ENCODE assay signal across 8 cellular contexts in the genomic region with DNA sequence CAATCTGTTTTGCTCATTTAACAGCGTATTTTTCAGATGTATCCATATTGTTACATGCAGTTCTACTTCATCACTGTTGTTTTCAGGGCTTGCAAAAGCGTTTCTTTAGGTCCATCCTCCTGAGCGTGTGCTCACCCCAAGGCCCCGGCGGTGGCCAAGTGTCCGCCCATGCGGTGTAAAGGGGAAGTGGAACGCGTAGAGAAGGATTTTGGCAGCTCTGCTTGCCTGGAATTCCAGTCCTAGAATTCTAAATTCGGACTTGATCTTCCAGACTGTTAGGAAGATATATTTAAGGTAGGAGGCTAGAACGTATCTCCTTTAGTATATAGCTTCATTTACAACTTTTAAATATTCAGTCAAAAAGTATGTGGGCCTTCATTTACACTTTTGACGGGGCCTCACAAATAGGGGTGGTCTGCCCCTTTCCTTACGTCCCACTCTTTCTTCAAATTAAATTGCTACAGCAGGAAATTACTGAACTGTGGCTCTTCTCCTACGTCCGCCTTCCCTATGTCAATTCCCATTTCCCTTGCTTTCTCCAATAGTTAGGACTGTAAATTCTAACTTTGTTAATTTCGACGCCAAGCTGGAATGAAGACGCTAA. TPM values are rescaled to one million over a fixed set of nuclear protein-coding genes. Genes with fewer than 3 reads are reported as not detected.
DNase-seq lines count a peak whose midpoint lies in the region; ATAC-seq and TF ChIP-seq lines count a peak whose summit lies in the region.

No MANE protein-coding gene starts in this region.

- H3K9me3 ChIP-seq in liver (ENCODE audit: control insufficient read depth in 4 of 4, low read length in 3 of 4) (no peaks in the 10 kb centered on the region), thymus (ENCODE audit: control insufficient read depth) (no peaks in the 10 kb centered on the region)

- peak overlapping the region; percentile 77 to 78 for H3K9ac ChIP-seq in liver (ENCODE audit: low read depth in 1 of 2, low read length in 2 of 2)

- peak; percentile 43 for DNase-seq in activated T-cell treated with anti-CD3 and anti-CD28 coated beads, Interleukin-2, amount 50 U/mL, for 24 hours
- no peak for DNase-seq in activated T-cell treated with anti-CD3 and anti-CD28 coated beads for 4 hours
- DNase-seq in OCI-M1 (lab: John Stamatoyannopoulos, UW), result peak; percentile 48
- no peak for DNase-seq in GM19240 (ENCODE audit: insufficient read length, low spot score)

- no peaks in the 10 kb centered on the region for H3K9me3 Mint-ChIP-seq in activated T-cell treated with anti-CD3 and anti-CD28 coated beads, Interleukin-2, amount 50 U/mL, for 24 hours

- peak overlapping the region; percentile 97 for H3K27ac Mint-ChIP-seq in activated T-cell treated with anti-CD3 and anti-CD28 coated beads, Interleukin-2, amount 50 U/mL, for 24 hours

- no peaks in the 10 kb centered on the region for H3K27me3 Mint-ChIP-seq in activated T-cell treated with anti-CD3 and anti-CD28 coated beads, Interleukin-2, amount 50 U/mL, for 24 hours

- peaks cover 64% of the 10 kb centered on the region for H3K4me1 Mint-ChIP-seq in activated T-cell treated with anti-CD3 and anti-CD28 coated beads, Interleukin-2, amount 50 U/mL, for 24 hours (ENCODE audit: low read depth)

- peak in 1 of 2 donors; percentile 45 for TF ChIP-seq RAD21 in liver (IDR thresholded peaks at IDR 0.05)

- ATAC-seq in GM21447 (IDR thresholded peaks at IDR 0.05; ENCODE audit: unreplicated experiment), result no peak

- peak; percentile 26 for TF ChIP-seq CTCF in liver (IDR thresholded peaks at IDR 0.05; ENCODE audit: low read depth, low read length, missing input control)

- H3K4me3 Mint-ChIP-seq in activated T-cell treated with anti-CD3 and anti-CD28 coated beads, Interleukin-2, amount 50 U/mL, for 24 hours, result peak overlapping the region; percentile 97

- H3K27ac ChIP-seq in cingulate gyrus (ENCODE audit: low read depth, low read length) (peak overlapping the region; percentile 89), liver (ENCODE audit: low read depth in 1 of 2, low read length in 2 of 2) (peak overlapping the region; percentile 95 to 98), thymus (ENCODE audit: low read depth) (peak overlapping the region; percentile 74)

- H3K4me3 ChIP-seq in liver (ENCODE audit: low read depth in 1 of 3, low read length in 3 of 3), result peak overlapping the region; percentile 53 to 97 (median 93)
- peak overlapping the region; percentile 59 for H3K4me3 ChIP-seq in thymus (ENCODE audit: low read length)

- WGBS in liver, result 15% methylated on average over 18 of the region's 18 CpGs
- 53% methylated on average over 18 of the region's 18 CpGs for WGBS in thymus

- no peaks in the 10 kb centered on the region for H3K27me3 ChIP-seq in liver (ENCODE audit: control insufficient read depth in 4 of 4, insufficient read depth in 4 of 4, low read length in 3 of 4)
- H3K27me3 ChIP-seq in thymus (ENCODE audit: control insufficient read depth, insufficient read depth), result no peaks in the 10 kb centered on the region

- no peaks in the 10 kb centered on the region for H3K36me3 ChIP-seq in liver (ENCODE audit: control insufficient read depth in 4 of 4, insufficient read depth in 3 of 4, low read depth in 1 of 4, low read length in 3 of 4)
- no peaks in the 10 kb centered on the region for H3K36me3 ChIP-seq in thymus (ENCODE audit: control insufficient read depth, insufficient read depth)

- peaks cover 7% of the 10 kb centered on the region for H3K36me3 Mint-ChIP-seq in activated T-cell treated with anti-CD3 and anti-CD28 coated beads, Interleukin-2, amount 50 U/mL, for 24 hours (ENCODE audit: low read depth)

- H3K4me1 ChIP-seq in liver (ENCODE audit: control insufficient read depth in 4 of 4, insufficient read depth in 4 of 4, low read length in 3 of 4) (peaks cover 8 to 25% (median 15%) of the 10 kb centered on the region in 4 donors), thymus (ENCODE audit: control insufficient read depth, insufficient read depth, low read length) (peaks cover 10% of the 10 kb centered on the region)

TF ChIP-seq in liver, 16 proteins besides CTCF, POLR2A, EP300 and RAD21:
- TF ChIP-seq SP1 (IDR thresholded peaks at IDR 0.05) (no peak), EGR1 (IDR thresholded peaks at IDR 0.05; ENCODE audit: low read depth in 2 of 2) (no peak), RXRA (IDR thresholded peaks at IDR 0.05) (no peak)
- TF ChIP-seq, protein P1, sequence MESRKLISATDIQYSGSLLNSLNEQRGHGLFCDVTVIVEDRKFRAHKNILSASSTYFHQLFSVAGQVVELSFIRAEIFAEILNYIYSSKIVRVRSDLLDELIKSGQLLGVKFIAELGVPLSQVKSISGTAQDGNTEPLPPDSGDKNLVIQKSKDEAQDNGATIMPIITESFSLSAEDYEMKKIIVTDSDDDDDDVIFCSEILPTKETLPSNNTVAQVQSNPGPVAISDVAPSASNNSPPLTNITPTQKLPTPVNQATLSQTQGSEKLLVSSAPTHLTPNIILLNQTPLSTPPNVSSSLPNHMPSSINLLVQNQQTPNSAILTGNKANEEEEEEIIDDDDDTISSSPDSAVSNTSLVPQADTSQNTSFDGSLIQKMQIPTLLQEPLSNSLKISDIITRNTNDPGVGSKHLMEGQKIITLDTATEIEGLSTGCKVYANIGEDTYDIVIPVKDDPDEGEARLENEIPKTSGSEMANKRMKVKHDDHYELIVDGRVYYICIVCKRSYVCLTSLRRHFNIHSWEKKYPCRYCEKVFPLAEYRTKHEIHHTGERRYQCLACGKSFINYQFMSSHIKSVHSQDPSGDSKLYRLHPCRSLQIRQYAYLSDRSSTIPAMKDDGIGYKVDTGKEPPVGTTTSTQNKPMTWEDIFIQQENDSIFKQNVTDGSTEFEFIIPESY (IDR thresholded peaks at IDR 0.05), result no peak
- TF ChIP-seq, protein P2, sequence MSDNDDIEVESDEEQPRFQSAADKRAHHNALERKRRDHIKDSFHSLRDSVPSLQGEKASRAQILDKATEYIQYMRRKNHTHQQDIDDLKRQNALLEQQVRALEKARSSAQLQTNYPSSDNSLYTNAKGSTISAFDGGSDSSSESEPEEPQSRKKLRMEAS (IDR thresholded peaks at IDR 0.05), result no peak

RNA-seq across cellular contexts. Expression of a gene that starts 0.6 kb away (rescaled TPM):
- 10 to 100 TPM; 24.0 to 30.3 TPM for total RNA-seq in liver
- 10 to 100 TPM in 1 of 2 donors, 1 to 10 TPM in 1; 8.7 to 11.5 TPM for polyA plus RNA-seq in liver
- polyA plus RNA-seq in thymus, result 39.6 TPM

Comparison
In these comparisons a context has a peak if more than half of its experiments do, and no peak if none do; other contexts are left out.
1. DNase-seq: peak in activated T-cell treated with anti-CD3 and anti-CD28 coated beads, Interleukin-2, amount 50 U/mL, for 24 hours (single experiment) and OCI-M1 (single experiment); none in activated T-cell treated with anti-CD3 and anti-CD28 coated beads for 4 hours (single experiment) and GM19240 (single experiment).
2. Peak in every context shown above with its lines, with median percentiles within 50 percentile points of each other: H3K27ac ChIP-seq.